18 cellular contexts compared by ENCODE assay signal in the genomic region with DNA sequence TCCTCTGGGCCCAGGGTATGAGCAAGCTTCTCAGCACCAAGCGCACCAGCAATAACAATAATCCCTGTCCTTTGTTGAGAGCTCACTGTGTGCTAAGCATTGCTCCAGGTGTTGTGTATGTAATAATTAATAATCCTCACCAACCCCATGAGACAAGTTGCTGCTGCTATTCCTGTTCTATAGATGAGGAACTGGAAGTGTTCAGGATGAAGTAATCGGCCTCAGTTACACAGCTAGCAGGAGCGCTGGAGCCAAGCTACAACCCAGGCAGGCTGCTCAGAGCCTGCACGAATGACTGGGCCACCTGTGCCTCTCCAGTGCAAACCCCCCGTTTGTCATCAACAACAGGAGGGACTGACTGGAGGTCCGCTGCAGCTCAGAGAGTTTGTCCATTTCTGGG. TPM values are rescaled to one million over a fixed set of nuclear protein-coding genes. Genes with fewer than 3 reads are reported as not detected.
A peak's percentile ranks its signal among the peaks of the same experiment; 100 is the strongest.
DNase-seq lines count a peak whose midpoint lies in the region; ATAC-seq, FAIRE-seq and TF ChIP-seq lines count a peak whose summit lies in the region.
"Had no signal": no experiment of that assay in that cellular context is flagged by ENCODE, and none has a peak within 500 bp of the region (broad histone marks: within the 10 kb centered on the region; RNA-seq: fewer than 3 reads in every experiment).

No MANE protein-coding gene starts in this region.

- H3K27me3 ChIP-seq in GM23338 (ENCODE audit: insufficient read depth) (no peaks in the 10 kb centered on the region), suprapubic skin (peaks cover 8% of the 10 kb centered on the region)
- H3K27me3 ChIP-seq: Peyer's patch had no signal

- intact Hi-C loops in posterior vena cava (cut with DNase I) = no loop called here

- DNase-seq in GM23338 (ENCODE audit: low spot score) = no peak
- DNase-seq in NOMO-1 treated with DMSO at 0.1 percent for 48 hours (lab: John Stamatoyannopoulos, UW; ENCODE audit: unreplicated experiment) = peak; percentile 37
- peak; percentile 46 for DNase-seq in chondrocyte (ENCODE audit: low spot score)
- peak; percentile 44 for DNase-seq in posterior vena cava (ENCODE audit: low spot score)
- no peak for DNase-seq in suprapubic skin (ENCODE audit: low spot score in 2 of 2)
- DNase-seq in urothelium cell line (ENCODE audit: low spot score) = no peak
- DNase-seq: EL; NCI-H1092; NCI-H1694 treated with DMSO at 0.1 percent for 48 hours; NCI-H69; NK-92 treated with Interleukin-12 subunit alpha and Interleukin-12 subunit beta, amount 100 ng/mL, for 24 hours; Peyer's patch; Right ventricle myocardium superior had no signal

- no peaks in the 10 kb centered on the region for H3K9me2 ChIP-seq in GM23338 (ENCODE audit: insufficient read depth)

- H3K4me1 Mint-ChIP-seq in GM23338 = peaks cover under 1% of the 10 kb centered on the region; the same call in 2 of the 3 replicates
- no peaks in the 10 kb centered on the region for H3K4me1 Mint-ChIP-seq in chondrocyte (ENCODE audit: low read depth)

- no peak for TF ChIP-seq EP300 in suprapubic skin (IDR thresholded peaks at IDR 0.05)

- no peak overlapping the region for H3K27ac ChIP-seq in GM23338 (ENCODE audit: low read depth)
- no peak overlapping the region for H3K27ac ChIP-seq in suprapubic skin
- H3K27ac ChIP-seq: Peyer's patch had no signal

- H3K79me2 ChIP-seq in GM23338 (replicated peaks; ENCODE audit: insufficient read depth) = no peaks in the 10 kb centered on the region

- H3K27ac Mint-ChIP-seq in GM23338 (peak overlapping the region; percentile 66; the same call in 1 of the 2 replicates), chondrocyte (ENCODE audit: unreplicated experiment) (no peak overlapping the region)

- no peak for ATAC-seq in GM23338
- no peak for ATAC-seq in GM18858 (IDR thresholded peaks at IDR 0.05; ENCODE audit: unreplicated experiment)
- ATAC-seq: HCT116 had no signal

- no peaks in the 10 kb centered on the region for H3K36me3 ChIP-seq in GM23338 (ENCODE audit: insufficient read depth)
- no peaks in the 10 kb centered on the region for H3K36me3 ChIP-seq in suprapubic skin
- H3K36me3 ChIP-seq: Peyer's patch had no signal

- H3K4me1 ChIP-seq in GM23338 (ENCODE audit: insufficient read depth) (peaks cover 5% of the 10 kb centered on the region; the same call in 1 of the 2 replicates), suprapubic skin (no peaks in the 10 kb centered on the region)
- H3K4me1 ChIP-seq: Peyer's patch had no signal

- no peak for TF ChIP-seq POLR2A in suprapubic skin (IDR thresholded peaks at IDR 0.05)

- H3K36me3 Mint-ChIP-seq in GM23338 (ENCODE audit: low read depth) (no peaks in the 10 kb centered on the region), chondrocyte (ENCODE audit: low read depth) (no peaks in the 10 kb centered on the region)

- H3F3A ChIP-seq in GM23338 (replicated peaks; ENCODE audit: low read depth) = peaks cover 9% of the 10 kb centered on the region

- H3K4me3 Mint-ChIP-seq in GM23338 = no peak overlapping the region
- H3K4me3 Mint-ChIP-seq in chondrocyte (ENCODE audit: unreplicated experiment) = no peak overlapping the region

- H3K9me3 Mint-ChIP-seq in GM23338 (no peaks in the 10 kb centered on the region), chondrocyte (ENCODE audit: low read depth) (no peaks in the 10 kb centered on the region)

- FAIRE-seq in urothelium cell line (lab: Jason Lieb, UNC) = no peak

- H3K9me3 ChIP-seq in suprapubic skin = no peaks in the 10 kb centered on the region
- H3K9me3 ChIP-seq: Peyer's patch had no signal

- H3K4me2 ChIP-seq in GM23338 = no peak overlapping the region

- peak overlapping the region; percentile 87 for H2AFZ ChIP-seq in GM23338

- H3K27me3 Mint-ChIP-seq in GM23338 (ENCODE audit: insufficient read depth, low read depth, poor library complexity) (peaks cover 3% of the 10 kb centered on the region), chondrocyte (ENCODE audit: low read depth) (peaks cover 15% of the 10 kb centered on the region)

- H3K4me3 ChIP-seq in GM23338 (no peak overlapping the region), suprapubic skin (no peak overlapping the region)
- H3K4me3 ChIP-seq: Peyer's patch had no signal

- H4K20me1 ChIP-seq in GM23338 (replicated peaks; ENCODE audit: insufficient read depth) = no peaks in the 10 kb centered on the region

- WGBS in suprapubic skin = 83% methylated on average over 6 of the region's 6 CpGs

- TF ChIP-seq CTCF in GM23338 (conservative IDR thresholded peaks at IDR 0.05; ENCODE audit: low read depth in 2 of 2) (no peak), chondrocyte (IDR thresholded peaks at IDR 0.05) (no peak), suprapubic skin (IDR thresholded peaks at IDR 0.05) (no peak)

TF ChIP-seq in GM23338, 12 proteins besides CTCF, POLR2A, EP300 and RAD21 (continues in another document):
- TF ChIP-seq, protein P1, sequence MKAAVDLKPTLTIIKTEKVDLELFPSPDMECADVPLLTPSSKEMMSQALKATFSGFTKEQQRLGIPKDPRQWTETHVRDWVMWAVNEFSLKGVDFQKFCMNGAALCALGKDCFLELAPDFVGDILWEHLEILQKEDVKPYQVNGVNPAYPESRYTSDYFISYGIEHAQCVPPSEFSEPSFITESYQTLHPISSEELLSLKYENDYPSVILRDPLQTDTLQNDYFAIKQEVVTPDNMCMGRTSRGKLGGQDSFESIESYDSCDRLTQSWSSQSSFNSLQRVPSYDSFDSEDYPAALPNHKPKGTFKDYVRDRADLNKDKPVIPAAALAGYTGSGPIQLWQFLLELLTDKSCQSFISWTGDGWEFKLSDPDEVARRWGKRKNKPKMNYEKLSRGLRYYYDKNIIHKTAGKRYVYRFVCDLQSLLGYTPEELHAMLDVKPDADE (IDR thresholded peaks at IDR 0.05) = no peak
- no peak for TF ChIP-seq JUNB (IDR thresholded peaks at IDR 0.05; ENCODE audit: unreplicated experiment)
- TF ChIP-seq, protein P2, sequence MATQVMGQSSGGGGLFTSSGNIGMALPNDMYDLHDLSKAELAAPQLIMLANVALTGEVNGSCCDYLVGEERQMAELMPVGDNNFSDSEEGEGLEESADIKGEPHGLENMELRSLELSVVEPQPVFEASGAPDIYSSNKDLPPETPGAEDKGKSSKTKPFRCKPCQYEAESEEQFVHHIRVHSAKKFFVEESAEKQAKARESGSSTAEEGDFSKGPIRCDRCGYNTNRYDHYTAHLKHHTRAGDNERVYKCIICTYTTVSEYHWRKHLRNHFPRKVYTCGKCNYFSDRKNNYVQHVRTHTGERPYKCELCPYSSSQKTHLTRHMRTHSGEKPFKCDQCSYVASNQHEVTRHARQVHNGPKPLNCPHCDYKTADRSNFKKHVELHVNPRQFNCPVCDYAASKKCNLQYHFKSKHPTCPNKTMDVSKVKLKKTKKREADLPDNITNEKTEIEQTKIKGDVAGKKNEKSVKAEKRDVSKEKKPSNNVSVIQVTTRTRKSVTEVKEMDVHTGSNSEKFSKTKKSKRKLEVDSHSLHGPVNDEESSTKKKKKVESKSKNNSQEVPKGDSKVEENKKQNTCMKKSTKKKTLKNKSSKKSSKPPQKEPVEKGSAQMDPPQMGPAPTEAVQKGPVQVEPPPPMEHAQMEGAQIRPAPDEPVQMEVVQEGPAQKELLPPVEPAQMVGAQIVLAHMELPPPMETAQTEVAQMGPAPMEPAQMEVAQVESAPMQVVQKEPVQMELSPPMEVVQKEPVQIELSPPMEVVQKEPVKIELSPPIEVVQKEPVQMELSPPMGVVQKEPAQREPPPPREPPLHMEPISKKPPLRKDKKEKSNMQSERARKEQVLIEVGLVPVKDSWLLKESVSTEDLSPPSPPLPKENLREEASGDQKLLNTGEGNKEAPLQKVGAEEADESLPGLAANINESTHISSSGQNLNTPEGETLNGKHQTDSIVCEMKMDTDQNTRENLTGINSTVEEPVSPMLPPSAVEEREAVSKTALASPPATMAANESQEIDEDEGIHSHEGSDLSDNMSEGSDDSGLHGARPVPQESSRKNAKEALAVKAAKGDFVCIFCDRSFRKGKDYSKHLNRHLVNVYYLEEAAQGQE (IDR thresholded peaks at IDR 0.05; ENCODE audit: unreplicated experiment) = no peak
- TF ChIP-seq CREB1 (CRISPR knock-in tag; IDR thresholded peaks at IDR 0.05; ENCODE audit: low read depth) = no peak
- TF ChIP-seq EZH2 (IDR thresholded peaks at IDR 0.05; ENCODE audit: low read depth, unreplicated experiment) = no peak
- no peak for TF ChIP-seq EZH2phosphoT487 (IDR thresholded peaks at IDR 0.05; ENCODE audit: unreplicated experiment)
- TF ChIP-seq ZNF114 (CRISPR knock-in tag; IDR thresholded peaks at IDR 0.05) = no peak
- no peak for TF ChIP-seq ZNF331 (CRISPR knock-in tag; IDR thresholded peaks at IDR 0.05; ENCODE audit: low read depth)

RNA-seq across cellular contexts. Expression of a gene that starts 35.2 kb away (rescaled TPM):
- total RNA-seq in GM23338 (2014; rRNA removed; shearing (Covaris generic)) = 106 and 110 TPM in 2 replicates
- 18.4 and 24.2 TPM in 2 replicates for polyA plus RNA-seq in GM23338 (2016; fragmentation: Nextera tagmentation; extraction: Ambion mirVana)
- total RNA-seq in chondrocyte (0.15 to 0.20 TPM in 2 of 3 replicates, not detected in the other), posterior vena cava (under 1 TPM; 0.24 to 0.56 TPM), suprapubic skin (1 to 10 TPM; 2.5 to 3.9 (median 3.7) TPM)
- total RNA-seq: HT-29 had no signal
- polyA plus RNA-seq: AG04450, BJ had no signal

Comparison
In these comparisons a context has a peak if more than half of its experiments do, and no peak if none do; other contexts are left out.
1. DNase-seq: peak in NOMO-1 treated with DMSO at 0.1 percent for 48 hours (single experiment), chondrocyte (single experiment) and posterior vena cava (single experiment); none in GM23338 (single experiment), suprapubic skin (0 of 2) and urothelium cell line (single experiment).
2. RNA of a gene that starts 35.2 kb away (total RNA-seq): 106 to 110 TPM in GM23338; 2.5 to 3.9 TPM in suprapubic skin, 0.24 to 0.56 TPM in posterior vena cava and 0.15 to 0.20 TPM in chondrocyte; every median in the first group is over 10 times any median in the second.